In genomic region chr11:35173011-35173511, GRCh38 we compare ENCODE assay signal across 8 cellular contexts.
DNase-seq lines count a peak whose midpoint lies in the region; ATAC-seq and TF ChIP-seq lines count a peak whose summit lies in the region.
"Had no signal": no experiment of that assay in that cellular context is flagged by ENCODE, and none has a peak within 500 bp of the region (broad histone marks: within the 10 kb centered on the region; RNA-seq: fewer than 3 reads in every experiment).

No MANE protein-coding gene starts in this region.

- TF ChIP-seq CTCF in parathyroid adenoma (IDR thresholded peaks at IDR 0.05), result no peak

- H3K4me1 ChIP-seq in parathyroid adenoma, result peaks cover 20% of the 10 kb centered on the region

- no peak overlapping the region for H3K9ac ChIP-seq in parathyroid adenoma

- H3K4me1 Mint-ChIP-seq in activated naive CD8-positive, alpha-beta T cell treated with anti-CD3 and anti-CD28 coated beads, Interleukin-2, amount 50 U/mL, for 24 hours, result peaks cover 94% of the 10 kb centered on the region

- no peak overlapping the region for H3K4me3 ChIP-seq in parathyroid adenoma (ENCODE audit: low read depth, low read length)
- H3K4me3 ChIP-seq: SJSA1 had no signal

- no peak for DNase-seq in activated naive CD8-positive, alpha-beta T cell treated with anti-CD3 and anti-CD28 coated beads, Interleukin-2, amount 50 U/mL, for 24 hours
- DNase-seq in iPS-NIHi11 (ENCODE audit: low spot score), result no peak
- no peak for DNase-seq in NCI-H1092 (lab: John Stamatoyannopoulos, UW)
- no peak for DNase-seq in head of caudate nucleus

- no peaks in the 10 kb centered on the region for H3K9me3 ChIP-seq in parathyroid adenoma (ENCODE audit: control insufficient read depth, low read length)
- H3K9me3 ChIP-seq: SJSA1 had no signal

- peaks cover 67% of the 10 kb centered on the region for H3K36me3 Mint-ChIP-seq in activated naive CD8-positive, alpha-beta T cell treated with anti-CD3 and anti-CD28 coated beads, Interleukin-2, amount 50 U/mL, for 24 hours (ENCODE audit: low read depth)

- H3K9me3 Mint-ChIP-seq in activated naive CD8-positive, alpha-beta T cell treated with anti-CD3 and anti-CD28 coated beads, Interleukin-2, amount 50 U/mL, for 24 hours, result no peaks in the 10 kb centered on the region

- H3K4me2 ChIP-seq in parathyroid adenoma (ENCODE audit: low read length), result no peak overlapping the region

- H3K36me3 ChIP-seq in parathyroid adenoma (ENCODE audit: control insufficient read depth, insufficient read depth, low read length), result no peaks in the 10 kb centered on the region

- H3K27me3 Mint-ChIP-seq in activated naive CD8-positive, alpha-beta T cell treated with anti-CD3 and anti-CD28 coated beads, Interleukin-2, amount 50 U/mL, for 24 hours, result no peaks in the 10 kb centered on the region

- H3K4me3 Mint-ChIP-seq in activated naive CD8-positive, alpha-beta T cell treated with anti-CD3 and anti-CD28 coated beads, Interleukin-2, amount 50 U/mL, for 24 hours, result peak overlapping the region; percentile 46

- no peaks in the 10 kb centered on the region for H3K27me3 ChIP-seq in parathyroid adenoma (ENCODE audit: control insufficient read depth, insufficient read depth, low read length)
- H3K27me3 ChIP-seq: SJSA1 had no signal

- H3K27ac Mint-ChIP-seq in activated naive CD8-positive, alpha-beta T cell treated with anti-CD3 and anti-CD28 coated beads, Interleukin-2, amount 50 U/mL, for 24 hours, result peak overlapping the region; percentile 83

- intact Hi-C loops in head of caudate nucleus (cut with DNase I), result no loop called here

- ATAC-seq in GM19351 (IDR thresholded peaks at IDR 0.05; ENCODE audit: unreplicated experiment) (peak; percentile 73), HG03097 (IDR thresholded peaks at IDR 0.05; ENCODE audit: low FRiP score, unreplicated experiment) (peak; percentile 33)
- no peak for ATAC-seq in activated naive CD8-positive, alpha-beta T cell treated with anti-CD3 and anti-CD28 coated beads, Interleukin-2, amount 50 U/mL, for 24 hours

- H3K27ac ChIP-seq in parathyroid adenoma, result peak overlapping the region; percentile 57

- no peaks in the 10 kb centered on the region for H3K79me2 ChIP-seq in parathyroid adenoma

- peak overlapping the region; percentile 22 for H2AFZ ChIP-seq in parathyroid adenoma
